8 cellular contexts compared by ENCODE assay signal in the genomic region with DNA sequence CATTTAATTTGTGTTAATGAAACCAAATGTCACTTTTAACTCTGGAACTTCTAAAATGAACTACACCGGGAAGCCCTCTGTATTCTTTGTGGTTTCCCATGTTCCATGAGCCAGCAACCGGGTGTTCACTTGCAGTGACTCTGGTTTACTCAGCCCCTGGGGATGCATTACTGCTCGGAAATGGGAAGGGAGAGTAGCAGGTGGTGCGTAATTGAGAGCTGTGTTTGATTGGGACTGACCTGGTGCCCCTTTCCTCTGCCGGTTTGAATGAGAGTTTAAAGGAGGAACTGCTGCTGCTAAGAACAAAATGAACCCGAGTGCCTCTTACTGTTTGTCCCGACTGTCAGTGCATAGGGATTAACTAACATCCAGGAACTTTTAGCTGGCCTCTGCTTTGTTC.
DNase-seq lines count a peak whose midpoint lies in the region; ATAC-seq and TF ChIP-seq lines count a peak whose summit lies in the region.

No MANE protein-coding gene starts in this region.

- no peaks in the 10 kb centered on the region for H3K27me3 ChIP-seq in BE2C
- H3K27me3 ChIP-seq in MM.1S (replicated peaks; ENCODE audit: insufficient read depth, low read length) = no peaks in the 10 kb centered on the region
- no peaks in the 10 kb centered on the region for H3K27me3 ChIP-seq in psoas muscle (ENCODE audit: insufficient read depth in 3 of 3, low read length in 2 of 3)
- H3K27me3 ChIP-seq in hepatocyte = no peaks in the 10 kb centered on the region

- H3K9me3 ChIP-seq in BE2C (no peaks in the 10 kb centered on the region), MM.1S (replicated peaks; ENCODE audit: insufficient read depth, low read length) (no peaks in the 10 kb centered on the region), psoas muscle (no peaks in the 10 kb centered on the region), hepatocyte (ENCODE audit: low read depth) (no peaks in the 10 kb centered on the region)

- no peak overlapping the region for H2AFZ ChIP-seq in MM.1S (ENCODE audit: low read length)
- no peak overlapping the region for H2AFZ ChIP-seq in hepatocyte

- H4K20me1 ChIP-seq in MM.1S (ENCODE audit: insufficient read depth, low read length) (peaks cover 4% of the 10 kb centered on the region; the same call in 1 of the 2 replicates), hepatocyte (ENCODE audit: insufficient read depth, poor library complexity, severe bottlenecking) (no peaks in the 10 kb centered on the region)

- H3K36me3 ChIP-seq in BE2C (peaks cover 5% of the 10 kb centered on the region), MM.1S (replicated peaks; ENCODE audit: insufficient read depth, low read length) (no peaks in the 10 kb centered on the region), psoas muscle (ENCODE audit: insufficient read depth in 1 of 2, low read depth in 1 of 2) (no peaks in the 10 kb centered on the region), hepatocyte (replicated peaks; ENCODE audit: insufficient read depth, low read depth) (no peaks in the 10 kb centered on the region)

- H3K27ac Mint-ChIP-seq in activated T-helper 1 cell treated with anti-CD3 and anti-CD28 coated beads, Interleukin-12 subunit alpha, Interleukin-12 subunit beta, Interleukin-2, Interleukin-4 antibody, amounts not matched to agents 30 ng/mL and 10 ng/mL and 1 ng/mL, durations not matched to agents 14 hours and 24 hours and 36 hours = peak overlapping the region; percentile 97

- TF ChIP-seq CTCF in BE2C (IDR thresholded peaks at IDR 0.05; ENCODE audit: low read depth, low read length) = no peak
- no peak for TF ChIP-seq CTCF in MM.1S (IDR thresholded peaks at IDR 0.05; ENCODE audit: low read length)
- no peak for TF ChIP-seq CTCF in psoas muscle (IDR thresholded peaks at IDR 0.05)
- no peak for TF ChIP-seq CTCF in GM10248 (IDR thresholded peaks at IDR 0.05; ENCODE audit: control extremely low read depth, extremely low read depth, low read depth, missing control alignments)
- no peak for TF ChIP-seq CTCF in hepatocyte (IDR thresholded peaks at IDR 0.05; ENCODE audit: poor library complexity)

- H3F3A ChIP-seq in MM.1S (ENCODE audit: insufficient read depth, low read length) = peaks cover 15% of the 10 kb centered on the region

- H3K4me1 ChIP-seq in BE2C (peaks cover 8% of the 10 kb centered on the region), MM.1S (ENCODE audit: low read length) (peaks cover 23% of the 10 kb centered on the region), psoas muscle (no peaks in the 10 kb centered on the region), hepatocyte (ENCODE audit: insufficient read depth) (no peaks in the 10 kb centered on the region)

- peaks cover 22% of the 10 kb centered on the region for H3K9me3 Mint-ChIP-seq in activated T-helper 1 cell treated with anti-CD3 and anti-CD28 coated beads, Interleukin-12 subunit alpha, Interleukin-12 subunit beta, Interleukin-2, Interleukin-4 antibody, amounts not matched to agents 30 ng/mL and 10 ng/mL and 1 ng/mL, durations not matched to agents 14 hours and 24 hours and 36 hours

- CTCF ChIA-PET in GM10248 (lab: Yijun Ruan, JAX) = interaction anchor here (1.2 kb wide), 1 partner anchor 83 kb away, joined by 3 read pairs; no protein-coding TSS in a partner anchor

- H3K27ac ChIP-seq in MM.1S (ENCODE audit: low read length) (peak overlapping the region; percentile 75), psoas muscle (no peak overlapping the region), hepatocyte (no peak overlapping the region)

- peaks cover 44% of the 10 kb centered on the region for H3K36me3 Mint-ChIP-seq in activated T-helper 1 cell treated with anti-CD3 and anti-CD28 coated beads, Interleukin-12 subunit alpha, Interleukin-12 subunit beta, Interleukin-2, Interleukin-4 antibody, amounts not matched to agents 30 ng/mL and 10 ng/mL and 1 ng/mL, durations not matched to agents 14 hours and 24 hours and 36 hours (ENCODE audit: low read depth)

- no peaks in the 10 kb centered on the region for H3K27me3 Mint-ChIP-seq in activated T-helper 1 cell treated with anti-CD3 and anti-CD28 coated beads, Interleukin-12 subunit alpha, Interleukin-12 subunit beta, Interleukin-2, Interleukin-4 antibody, amounts not matched to agents 30 ng/mL and 10 ng/mL and 1 ng/mL, durations not matched to agents 14 hours and 24 hours and 36 hours (ENCODE audit: insufficient read depth)

- no peak overlapping the region for H3K4me3 ChIP-seq in BE2C (ENCODE audit: low read depth, low read length)
- peak overlapping the region; percentile 41; the same call in 1 of the 2 replicates for H3K4me3 ChIP-seq in MM.1S (ENCODE audit: low read length)
- H3K4me3 ChIP-seq in psoas muscle = no peak overlapping the region
- no peak overlapping the region for H3K4me3 ChIP-seq in hepatocyte

- H3K79me2 ChIP-seq in MM.1S (ENCODE audit: low read length) (no peaks in the 10 kb centered on the region), hepatocyte (no peaks in the 10 kb centered on the region)

- DNase-seq in BE2C (peak; percentile 63), MM.1S (peak; percentile 38), psoas muscle (no peak), GM10248 (ENCODE audit: extremely low spot score) (no peak), iPS-NIHi11 (ENCODE audit: low spot score) (no peak), hepatocyte (ENCODE audit: low spot score) (no peak)
- DNase-seq in activated T-helper 1 cell treated with anti-CD3 and anti-CD28 coated beads, Interleukin-12 subunit alpha, Interleukin-12 subunit beta, Interleukin-2, Interleukin-4 antibody, amounts not matched to agents 30 ng/mL and 10 ng/mL and 1 ng/mL, durations not matched to agents 14 hours and 24 hours and 36 hours (ENCODE audit: low spot score) = peak; percentile 16

- intact Hi-C loops in activated T-helper 1 cell treated with anti-CD3 and anti-CD28 coated beads, Interleukin-12 subunit alpha, Interleukin-12 subunit beta, Interleukin-2, Interleukin-4 antibody, amounts not matched to agents 30 ng/mL and 10 ng/mL and 1 ng/mL, durations not matched to agents 14 hours and 24 hours and 36 hours (cut with micrococcal nuclease) = loop anchor here (1.0 to 10.0 kb wide), 10 partner anchors 7 to 1220 kb away; a partner anchor contains a TSS
- intact Hi-C loops in psoas muscle (cut with DNase I) = no loop called here

- H3K4me2 ChIP-seq in MM.1S (ENCODE audit: low read depth, low read length) (peak overlapping the region; percentile 91), hepatocyte (no peak overlapping the region)

- H3K9me2 ChIP-seq in MM.1S (replicated peaks; ENCODE audit: insufficient read depth, low read length) (no peaks in the 10 kb centered on the region), hepatocyte (replicated peaks; ENCODE audit: insufficient read depth) (no peaks in the 10 kb centered on the region)

- peak overlapping the region; percentile 68 for H3K4me3 Mint-ChIP-seq in activated T-helper 1 cell treated with anti-CD3 and anti-CD28 coated beads, Interleukin-12 subunit alpha, Interleukin-12 subunit beta, Interleukin-2, Interleukin-4 antibody, amounts not matched to agents 30 ng/mL and 10 ng/mL and 1 ng/mL, durations not matched to agents 14 hours and 24 hours and 36 hours

- ATAC-seq in GM19438 (IDR thresholded peaks at IDR 0.05; ENCODE audit: low read depth, unreplicated experiment) = peak; percentile 63
- peak; percentile 36 to 79 (median 60) for ATAC-seq in psoas muscle

- peak overlapping the region; percentile 47 for H3K9ac ChIP-seq in MM.1S (ENCODE audit: low read length)

- H3K4me1 Mint-ChIP-seq in activated T-helper 1 cell treated with anti-CD3 and anti-CD28 coated beads, Interleukin-12 subunit alpha, Interleukin-12 subunit beta, Interleukin-2, Interleukin-4 antibody, amounts not matched to agents 30 ng/mL and 10 ng/mL and 1 ng/mL, durations not matched to agents 14 hours and 24 hours and 36 hours (ENCODE audit: low read depth) = peaks cover 58% of the 10 kb centered on the region

- WGBS in psoas muscle, 3 donors = 18 to 30% (median 29%) methylated on average over 7 of the region's 7 CpGs
- 63% methylated on average over 7 of the region's 7 CpGs for WGBS in hepatocyte (ENCODE audit: low lambda C conversion rate, missing lambda C conversion rate)

- POLR2A ChIA-PET in GM10248 (lab: Yijun Ruan, JAX) = no interaction called here

Comparison
In these comparisons a context has a peak if more than half of its experiments do, and no peak if none do; other contexts are left out.
1. DNase-seq: peak in BE2C (single experiment), MM.1S (single experiment) and activated T-helper 1 cell treated with anti-CD3 and anti-CD28 coated beads, Interleukin-12 subunit alpha, Interleukin-12 subunit beta, Interleukin-2, Interleukin-4 antibody, amounts not matched to agents 30 ng/mL and 10 ng/mL and 1 ng/mL, durations not matched to agents 14 hours and 24 hours and 36 hours (single experiment); none in psoas muscle (0 of 2), GM10248 (single experiment), iPS-NIHi11 (single experiment) and hepatocyte (single experiment).